ENCODE assay signal across 23 cellular contexts in genomic region chr13:50891206-50891605, GRCh38. TPM values are rescaled to one million over a fixed set of nuclear protein-coding genes. Genes with fewer than 3 reads are reported as not detected.
DNase-seq lines count a peak whose midpoint lies in the region; ATAC-seq, FAIRE-seq and TF ChIP-seq lines count a peak whose summit lies in the region.
"Had no signal": no experiment of that assay in that cellular context is flagged by ENCODE, and none has a peak within 500 bp of the region (broad histone marks: within the 10 kb centered on the region; RNA-seq: fewer than 3 reads in every experiment).

No MANE protein-coding gene starts in this region.

- TF ChIP-seq EP300 in gastroesophageal sphincter (IDR thresholded peaks at IDR 0.05) = no peak

- no peak for DNase-seq in CD8-positive, alpha-beta T cell
- DNase-seq in GM12892 (ENCODE audit: insufficient read length) (no peak), NCI-H69 (lab: John Stamatoyannopoulos, UW) (peak; percentile 16), glutamatergic neuron (no peak), DMS114 treated with DMSO at 0.1 percent for 48 hours (lab: John Stamatoyannopoulos, UW; ENCODE audit: unreplicated experiment) (no peak), AG08395 (ENCODE audit: low spot score) (no peak), A673 (ENCODE audit: low spot score) (no peak)
- DNase-seq: activated naive CD8-positive, alpha-beta T cell treated with anti-CD3 and anti-CD28 coated beads for 36 hours; heart right ventricle; kidney; NCI-H1105 treated with DMSO at 0.1 percent for 48 hours; NCI-H345; PC-3; sigmoid colon; stimulated activated CD4-positive, alpha-beta T cell treated with anti-CD3 and anti-CD28 coated beads, Interleukin-4, amount 100 ng/mL, for 1 hour; trophoblast cell had no signal

- H3K36me3 ChIP-seq in CD8-positive, alpha-beta T cell (ENCODE audit: insufficient read depth, low read length) = no peaks in the 10 kb centered on the region
- no peaks in the 10 kb centered on the region for H3K36me3 ChIP-seq in gastroesophageal sphincter
- no peaks in the 10 kb centered on the region for H3K36me3 ChIP-seq in A673 (ENCODE audit: insufficient read depth, low read length, poor library complexity, severe bottlenecking)
- H3K36me3 ChIP-seq: breast epithelium, HAP-1, heart right ventricle, sigmoid colon had no signal

- H3K27ac Mint-ChIP-seq in CD8-positive, alpha-beta T cell = peak overlapping the region; percentile 47
- peak overlapping the region; percentile 74 for H3K27ac Mint-ChIP-seq in glutamatergic neuron (ENCODE audit: unreplicated experiment)
- H3K27ac Mint-ChIP-seq: activated naive CD8-positive, alpha-beta T cell treated with anti-CD3 and anti-CD28 coated beads for 36 hours had no signal

- TF ChIP-seq POLR2A in GM12892 (IDR thresholded peaks at IDR 0.05; ENCODE audit: low read depth, low read length) (no peak), gastroesophageal sphincter (IDR thresholded peaks at IDR 0.05) (no peak)

- CTCF ChIA-PET in CD8-positive, alpha-beta T cell (lab: Charles Lee) = interaction anchor here (1.1 to 3.0 kb wide), 4 partner anchors 8 to 894 kb away, joined by 4 to 19 read pairs (median 6); partner anchors contain the start of gene TRIM13
- CTCF ChIA-PET in A673 (lab: Charles Lee) = no interaction called here

- no peak for TF ChIP-seq CTCF in CD8-positive, alpha-beta T cell (IDR thresholded peaks at IDR 0.05)
- TF ChIP-seq CTCF in glutamatergic neuron (IDR thresholded peaks at IDR 0.05; ENCODE audit: partially characterized antibody, unreplicated experiment) = no peak
- no peak for TF ChIP-seq CTCF in gastroesophageal sphincter (IDR thresholded peaks at IDR 0.05)
- TF ChIP-seq CTCF in A673 (conservative IDR thresholded peaks at IDR 0.05; ENCODE audit: low read depth, low read length) = no peak

- peak; percentile 5 for FAIRE-seq in GM12892 (lab: Jason Lieb, UNC)
- FAIRE-seq: G401.6, kidney had no signal

- H3K4me3 Mint-ChIP-seq in CD8-positive, alpha-beta T cell = peak overlapping the region; percentile 58
- H3K4me3 Mint-ChIP-seq in glutamatergic neuron (ENCODE audit: unreplicated experiment) = no peak overlapping the region
- H3K4me3 Mint-ChIP-seq: activated naive CD8-positive, alpha-beta T cell treated with anti-CD3 and anti-CD28 coated beads for 36 hours had no signal

- peaks cover 27% of the 10 kb centered on the region for H3K4me1 ChIP-seq in CD8-positive, alpha-beta T cell (ENCODE audit: insufficient read depth, low read length)
- H3K4me1 ChIP-seq in gastroesophageal sphincter (peaks cover 0 to 14% (median 0%) of the 10 kb centered on the region in 3 donors), A673 (ENCODE audit: insufficient read depth, low read length, poor library complexity, severe bottlenecking) (no peaks in the 10 kb centered on the region)
- H3K4me1 ChIP-seq: breast epithelium, sigmoid colon had no signal

- no peaks in the 10 kb centered on the region for H3K27me3 Mint-ChIP-seq in CD8-positive, alpha-beta T cell (ENCODE audit: low read depth)
- H3K27me3 Mint-ChIP-seq in glutamatergic neuron (ENCODE audit: unreplicated experiment) = no peaks in the 10 kb centered on the region
- H3K27me3 Mint-ChIP-seq: activated naive CD8-positive, alpha-beta T cell treated with anti-CD3 and anti-CD28 coated beads for 36 hours had no signal

- H3K4me3 ChIP-seq in CD8-positive, alpha-beta T cell (ENCODE audit: low read depth, low read length) = no peak overlapping the region
- H3K4me3 ChIP-seq in gastroesophageal sphincter = no peak overlapping the region
- H3K4me3 ChIP-seq in A673 (ENCODE audit: low read depth, low read length, poor library complexity, severe bottlenecking) = no peak overlapping the region
- H3K4me3 ChIP-seq: breast epithelium, HAP-1, heart right ventricle, sigmoid colon had no signal

- H3K27ac ChIP-seq in CD8-positive, alpha-beta T cell (ENCODE audit: low read depth, low read length) = no peak overlapping the region
- no peak overlapping the region for H3K27ac ChIP-seq in gastroesophageal sphincter
- H3K27ac ChIP-seq in A673 (ENCODE audit: low read depth, low read length, poor library complexity, severe bottlenecking) = no peak overlapping the region
- H3K27ac ChIP-seq: breast epithelium, heart right ventricle, sigmoid colon had no signal

- no TSS peak for BruUV-seq in A673 (replicated peaks; lab: Mats Ljungman, UMichigan)

- H3K4me1 Mint-ChIP-seq in CD8-positive, alpha-beta T cell (ENCODE audit: low read depth) = peaks cover 42% of the 10 kb centered on the region
- peaks cover 18% of the 10 kb centered on the region for H3K4me1 Mint-ChIP-seq in glutamatergic neuron (ENCODE audit: low read depth, unreplicated experiment)

- H3K9me3 Mint-ChIP-seq in CD8-positive, alpha-beta T cell = peaks cover 6% of the 10 kb centered on the region
- no peaks in the 10 kb centered on the region for H3K9me3 Mint-ChIP-seq in glutamatergic neuron (ENCODE audit: unreplicated experiment)

- no peak for ATAC-seq in CD8-positive, alpha-beta T cell
- no peak for ATAC-seq in gastroesophageal sphincter
- ATAC-seq: heart right ventricle, PC-3, SK-N-SH treated with all-trans-retinoic acid at 6 μM for 48 hours had no signal

- intact Hi-C loops in CD8-positive, alpha-beta T cell (cut with DNase I, micrococcal nuclease) = loop anchor here (5.0 kb wide), 3 partner anchors 769 to 894 kb away; partner anchors contain the start of gene TRIM13 (in 1 of the 2)
- intact Hi-C loops in A673 (cut with micrococcal nuclease; ENCODE audit: unreplicated experiment) = no loop called here

- no peaks in the 10 kb centered on the region for H3K9me3 ChIP-seq in CD8-positive, alpha-beta T cell (ENCODE audit: low read length)
- H3K9me3 ChIP-seq in gastroesophageal sphincter (no peaks in the 10 kb centered on the region), A673 (ENCODE audit: low read depth, low read length, poor library complexity, severe bottlenecking) (no peaks in the 10 kb centered on the region)
- H3K9me3 ChIP-seq: breast epithelium, HAP-1, heart right ventricle, sigmoid colon had no signal

- POLR2A ChIA-PET in CD8-positive, alpha-beta T cell (lab: Charles Lee) = interaction anchor here (0.8 to 4.5 kb wide), 8 partner anchors 11 to 1447 kb away, joined by 3 to 26 read pairs (median 6); partner anchors contain the start of genes CAB39L, RNASEH2B, SETDB2 and TRIM13
- POLR2A ChIA-PET in A673 (lab: Charles Lee; ENCODE audit: low non-redundant PET) = interaction anchor here (0.6 kb wide), 1 partner anchor 167 kb away, joined by 10 read pairs; no protein-coding TSS in a partner anchor

- peaks cover 4% of the 10 kb centered on the region for H3K36me3 Mint-ChIP-seq in CD8-positive, alpha-beta T cell
- no peaks in the 10 kb centered on the region for H3K36me3 Mint-ChIP-seq in glutamatergic neuron (ENCODE audit: unreplicated experiment)

- H3K27me3 ChIP-seq in CD8-positive, alpha-beta T cell (ENCODE audit: insufficient read depth, low read length) = no peaks in the 10 kb centered on the region
- H3K27me3 ChIP-seq in gastroesophageal sphincter = no peaks in the 10 kb centered on the region
- no peaks in the 10 kb centered on the region for H3K27me3 ChIP-seq in A673 (replicated peaks; ENCODE audit: insufficient read depth, low read depth, low read length, poor library complexity)
- H3K27me3 ChIP-seq: breast epithelium, heart right ventricle, sigmoid colon had no signal

RNA-seq across cellular contexts. Expression of gene RNASEH2B, which starts 18.4 kb away (rescaled TPM):
- total RNA-seq in CD8-positive, alpha-beta T cell = 10 to 100 TPM; 61.0 to 62.7 TPM
- 83.1 TPM for polyA plus RNA-seq in GM12892 (2012; ENCODE audit: missing spikeins)
- total RNA-seq in glutamatergic neuron (ENCODE audit: unreplicated experiment) (10.4 TPM), gastroesophageal sphincter (10 to 100 TPM; 31.6 to 76.5 (median 51.6) TPM), A673 (2021) (74.1 and 80.7 TPM in 2 replicates)

RNA-seq across cellular contexts. Expression of gene DLEU7, which starts 47.7 kb away (rescaled TPM):
- total RNA-seq in CD8-positive, alpha-beta T cell = not detected
- polyA plus RNA-seq in GM12892 (2012; ENCODE audit: missing spikeins) = not detected
- total RNA-seq in glutamatergic neuron (ENCODE audit: unreplicated experiment) = 2.3 TPM
- 1 to 10 TPM in 1 of 4 donors, not detected in 3; 1.1 TPM for total RNA-seq in gastroesophageal sphincter
- not detected in 2 replicates for total RNA-seq in A673 (2021)
- total RNA-seq: activated naive CD8-positive, alpha-beta T cell treated with anti-CD3 and anti-CD28 coated beads for 36 hours; dermis microvascular lymphatic vessel endothelial cell; osteoblast; PC-3 had no signal
